In genomic region chr6:12595161-12595792, GRCh38 we compare ENCODE assay signal across 9 cellular contexts.
A peak's percentile ranks its signal among the peaks of the same experiment; 100 is the strongest.
DNase-seq lines count a peak whose midpoint lies in the region; ATAC-seq and FAIRE-seq lines count a peak whose summit lies in the region.
"Had no signal": no experiment of that assay in that cellular context is flagged by ENCODE, and none has a peak within 500 bp of the region (broad histone marks: within the 10 kb centered on the region; RNA-seq: fewer than 3 reads in every experiment).

No MANE protein-coding gene starts in this region.

- DNase-seq in SIG-M5 (lab: John Stamatoyannopoulos, UW) (peak; percentile 42), pons (ENCODE audit: low spot score) (peak; percentile 41), frontal cortex (ENCODE audit: low spot score in 2 of 2) (no peak), NCI-H1694 (lab: John Stamatoyannopoulos, UW) (no peak)
- no peak for DNase-seq in stimulated activated CD4-positive, alpha-beta T cell treated with anti-CD3 and anti-CD28 coated beads, Interleukin-4, amount 100 ng/mL, for 1 hour
- DNase-seq: activated T-cell treated with anti-CD3 and anti-CD28 coated beads, Interleukin-2, amount 50 U/mL, for 48 hours had no signal

- ATAC-seq in GM18868 (IDR thresholded peaks at IDR 0.05; ENCODE audit: unreplicated experiment), result peak; percentile 72
- ATAC-seq in HG02938 (IDR thresholded peaks at IDR 0.05; ENCODE audit: unreplicated experiment), result peak; percentile 64
- no peak for ATAC-seq in GM19455 (IDR thresholded peaks at IDR 0.05; ENCODE audit: unreplicated experiment)

- FAIRE-seq in frontal cortex (lab: Jason Lieb, UNC), result no peak

Comparison
In these comparisons a context has a peak if more than half of its experiments do, and no peak if none do; other contexts are left out.
1. DNase-seq: peak in SIG-M5 (single experiment) and pons (single experiment); none in frontal cortex (0 of 2), stimulated activated CD4-positive, alpha-beta T cell treated with anti-CD3 and anti-CD28 coated beads, Interleukin-4, amount 100 ng/mL, for 1 hour (single experiment) and NCI-H1694 (single experiment).